34 cellular contexts compared by ENCODE assay signal in genomic region chr7:26042237-26042636, GRCh38.
DNase-seq lines count a peak whose midpoint lies in the region; ATAC-seq, FAIRE-seq and TF ChIP-seq lines count a peak whose summit lies in the region.
"Had no signal": no experiment of that assay in that cellular context is flagged by ENCODE, and none has a peak within 500 bp of the region (broad histone marks: within the 10 kb centered on the region; RNA-seq: fewer than 3 reads in every experiment).

No MANE protein-coding gene starts in this region.

- BruUV-seq in K562 (replicated peaks; lab: Mats Ljungman, UMichigan) = no TSS peak

- H3K79me2 ChIP-seq in K562 (ENCODE audit: control insufficient read depth, insufficient read depth, low read length) = no peaks in the 10 kb centered on the region

- TF ChIP-seq RAD21 in A549 (conservative IDR thresholded peaks at IDR 0.05 in 1 of 2, IDR thresholded peaks at IDR 0.05 in 1 of 2) (no peak), K562 (CRISPR knock-in tag; conservative IDR thresholded peaks at IDR 0.05 in 1 of 2, IDR thresholded peaks at IDR 0.05 in 1 of 2) (no peak)

- H3K4me3 ChIP-seq in A549 = no peak overlapping the region
- no peak overlapping the region for H3K4me3 ChIP-seq in K562
- H3K4me3 ChIP-seq in left ventricle myocardium inferior = no peak overlapping the region
- H3K4me3 ChIP-seq in tibial artery = no peak overlapping the region
- H3K4me3 ChIP-seq: BLaER1; BLaER1 treated with 17β-estradiol and CSF1 and Interleukin-3, amounts not matched to agents 10 nM and 100 nM had no signal

- H3K9me1 ChIP-seq in K562 (ENCODE audit: control insufficient read depth, insufficient read depth, low read length) = no peaks in the 10 kb centered on the region

- H3K4me1 ChIP-seq in A549 = no peaks in the 10 kb centered on the region
- H3K4me1 ChIP-seq in K562 (replicated peaks in 1 of 2; ENCODE audit: control insufficient read depth in 2 of 2, insufficient read depth in 2 of 2, low read length in 2 of 2) = no peaks in the 10 kb centered on the region
- H3K4me1 ChIP-seq in left ventricle myocardium inferior = no peaks in the 10 kb centered on the region
- H3K4me1 ChIP-seq in tibial artery = no peaks in the 10 kb centered on the region
- H3K4me1 ChIP-seq: BE2C, BLaER1 had no signal

- in situ Hi-C loops in K562 (cut with MboI) = no loop called here

- intact Hi-C loops in K562 (cut with micrococcal nuclease) = no loop called here
- intact Hi-C loops in left ventricle myocardium inferior (cut with micrococcal nuclease) = no loop called here
- intact Hi-C loops in tibial artery (cut with DNase I; ENCODE audit: low total_unique reads) = no loop called here

- no peaks in the 10 kb centered on the region for H3K9me3 Mint-ChIP-seq in osteocyte (ENCODE audit: unreplicated experiment)
- H3K9me3 Mint-ChIP-seq: CD4-positive, alpha-beta T cell; CD8-positive, alpha-beta memory T cell; CD8-positive, alpha-beta T cell had no signal

- H4K20me1 ChIP-seq in K562 (replicated peaks; ENCODE audit: control insufficient read depth, insufficient read depth, low read length) = no peaks in the 10 kb centered on the region
- H4K20me1 ChIP-seq: BLaER1; BLaER1 treated with 17β-estradiol and CSF1 and Interleukin-3, amounts not matched to agents 10 nM and 100 nM had no signal

- no peak overlapping the region for H3K9ac ChIP-seq in K562 (ENCODE audit: insufficient read depth in 1 of 2, low read depth in 2 of 2, low read length in 2 of 2)
- H3K9ac ChIP-seq: BLaER1; BLaER1 treated with 17β-estradiol and CSF1 and Interleukin-3, amounts not matched to agents 10 nM and 100 nM had no signal

- ATAC-seq in A549 (no peak), K562 (no peak), HG03432 (IDR thresholded peaks at IDR 0.05; ENCODE audit: unreplicated experiment) (no peak)
- ATAC-seq: CD8-positive, alpha-beta T cell had no signal

- H3K36me3 Mint-ChIP-seq in osteocyte (ENCODE audit: unreplicated experiment) = no peaks in the 10 kb centered on the region
- H3K36me3 Mint-ChIP-seq: CD14-positive monocyte; CD4-positive, alpha-beta memory T cell; CD4-positive, CD25-positive, alpha-beta regulatory T cell; CD8-positive, alpha-beta T cell had no signal

- H3K4me2 ChIP-seq in A549 (no peak overlapping the region), K562 (ENCODE audit: insufficient read depth, low read length) (no peak overlapping the region)
- H3K4me2 ChIP-seq: BLaER1; BLaER1 treated with 17β-estradiol and CSF1 and Interleukin-3, amounts not matched to agents 10 nM and 100 nM had no signal

- POLR2A ChIA-PET in A549 (lab: Yijun Ruan, JAX) (no interaction called here), K562 (lab: Yijun Ruan, JAX) (interaction anchor here (0.8 kb wide), 1 partner anchor 14 kb away, joined by 3 read pairs; no protein-coding TSS in a partner anchor)

- H3K27me3 Mint-ChIP-seq in osteocyte (ENCODE audit: unreplicated experiment) = peaks cover 21% of the 10 kb centered on the region

- TF ChIP-seq EP300 in A549 (IDR thresholded peaks at IDR 0.05) (no peak), K562 (IDR thresholded peaks at IDR 0.05; ENCODE audit: low read length) (no peak)

- DNase-seq in A549 (ENCODE audit: low read depth in 1 of 2, low spot score in 1 of 2) = no peak
- DNase-seq in K562 (ENCODE audit: extremely low read depth in 1 of 4, low spot score in 3 of 4) = no peak
- DNase-seq in osteocyte (ENCODE audit: extremely low spot score, unreplicated experiment) = peak; percentile 51
- DNase-seq in left ventricle myocardium inferior = no peak
- no peak for DNase-seq in tibial artery
- DNase-seq: 8988T; ACHN; AML-193; BE2C; C1 segment of cervical spinal cord; Caco-2; Calu3; CD4-positive, alpha-beta memory T cell; CD4-positive, alpha-beta T cell; CD4-positive, CD25-positive, alpha-beta regulatory T cell; CD8-positive, alpha-beta memory T cell; CD8-positive, alpha-beta T cell; COR-L47; DMS 273 treated with DMSO at 0.1 percent for 48 hours; DMS153; DMS53; DMS79; DMS79 treated with DMSO at 0.1 percent for 48 hours; DND-41; EL had no signal

- no peak overlapping the region for H3K27ac ChIP-seq in A549
- H3K27ac ChIP-seq in K562 (ENCODE audit: extremely low read depth, low read depth, low read length) = no peak overlapping the region
- no peak overlapping the region for H3K27ac ChIP-seq in left ventricle myocardium inferior (replicated peaks)
- no peak overlapping the region for H3K27ac ChIP-seq in tibial artery
- H3K27ac ChIP-seq: 22Rv1; BLaER1; BLaER1 treated with 17β-estradiol and CSF1 and Interleukin-3, amounts not matched to agents 10 nM and 100 nM; C4-2B had no signal

- peaks cover 32 to 38% of the 10 kb centered on the region in 2 experiments for H3K27me3 ChIP-seq in K562 (ENCODE audit: control insufficient read depth in 2 of 2, insufficient read depth in 2 of 2, low read length in 2 of 2)
- H3K27me3 ChIP-seq in left ventricle myocardium inferior (ENCODE audit: low read depth) = peaks cover 63% of the 10 kb centered on the region
- H3K27me3 ChIP-seq in tibial artery = peaks cover 0 to 18% of the 10 kb centered on the region in 2 donors
- H3K27me3 ChIP-seq: BLaER1; BLaER1 treated with 17β-estradiol and CSF1 and Interleukin-3, amounts not matched to agents 10 nM and 100 nM had no signal

- no peaks in the 10 kb centered on the region for H3K9me3 ChIP-seq in A549
- H3K9me3 ChIP-seq in K562 (replicated peaks; ENCODE audit: control insufficient read depth, insufficient read depth, low read depth, low read length) = no peaks in the 10 kb centered on the region
- no peaks in the 10 kb centered on the region for H3K9me3 ChIP-seq in left ventricle myocardium inferior (replicated peaks)
- no peaks in the 10 kb centered on the region for H3K9me3 ChIP-seq in tibial artery
- H3K9me3 ChIP-seq: BE2C; BLaER1; BLaER1 treated with 17β-estradiol and CSF1 and Interleukin-3, amounts not matched to agents 10 nM and 100 nM; Caco-2 had no signal

- no peak overlapping the region for H3K4me3 Mint-ChIP-seq in osteocyte (ENCODE audit: unreplicated experiment)
- H3K4me3 Mint-ChIP-seq: B cell; CD14-positive monocyte; CD4-positive, alpha-beta memory T cell; CD4-positive, alpha-beta T cell; CD4-positive, CD25-positive, alpha-beta regulatory T cell; CD8-positive, alpha-beta memory T cell; CD8-positive, alpha-beta T cell had no signal

- TF ChIP-seq POLR2A in A549 (IDR thresholded peaks at IDR 0.05; ENCODE audit: low read length) (no peak), K562 (conservative IDR thresholded peaks at IDR 0.05) (no peak)

- TF ChIP-seq CTCF in A549 (IDR thresholded peaks at IDR 0.05) (no peak), K562 (IDR thresholded peaks at IDR 0.05 in 2 of 3, conservative IDR thresholded peaks at IDR 0.05 in 1 of 3; ENCODE audit: insufficient read depth in 2 of 3, low read depth in 1 of 3, low read length in 3 of 3) (no peak), osteocyte (IDR thresholded peaks at IDR 0.05) (no peak), left ventricle myocardium inferior (IDR thresholded peaks at IDR 0.05; ENCODE audit: borderline replicate concordance) (no peak), tibial artery (IDR thresholded peaks at IDR 0.05) (no peak)

- no peak for FAIRE-seq in A549 (lab: Jason Lieb, UNC)
- FAIRE-seq in K562 (lab: Jason Lieb, UNC) = no peak
- FAIRE-seq: A204.1, D721Med had no signal

- H3K36me3 ChIP-seq in K562 (ENCODE audit: control insufficient read depth, insufficient read depth, low read length) (no peaks in the 10 kb centered on the region), left ventricle myocardium inferior (no peaks in the 10 kb centered on the region), tibial artery (no peaks in the 10 kb centered on the region)
- H3K36me3 ChIP-seq: BE2C; BLaER1; BLaER1 treated with 17β-estradiol and CSF1 and Interleukin-3, amounts not matched to agents 10 nM and 100 nM had no signal

- CTCF ChIA-PET in A549 (lab: Yijun Ruan, JAX) = interaction anchor here (1.7 kb wide), 1 partner anchor 328 kb away, joined by 3 read pairs; no protein-coding TSS in a partner anchor
- CTCF ChIA-PET in K562 (lab: Yijun Ruan, JAX; ENCODE audit: low intra/inter-chr PET ratio) = no interaction called here

- no peaks in the 10 kb centered on the region for H3K4me1 Mint-ChIP-seq in osteocyte (ENCODE audit: unreplicated experiment)
- H3K4me1 Mint-ChIP-seq: B cell had no signal

- 45% methylated on average over 6 of the region's 6 CpGs for WGBS in A549 (ENCODE audit: missing lambda C conversion rate)
- 2% methylated on average over 6 of the region's 6 CpGs for WGBS in K562 (ENCODE audit: insufficient coverage, low coverage, missing lambda C conversion rate)

- H2AFZ ChIP-seq in K562 (ENCODE audit: low read depth, low read length) = no peak overlapping the region

- no peak overlapping the region for H3K27ac Mint-ChIP-seq in osteocyte (ENCODE audit: unreplicated experiment)
- H3K27ac Mint-ChIP-seq: B cell; CD14-positive monocyte; CD4-positive, alpha-beta memory T cell; CD4-positive, alpha-beta T cell; CD4-positive, CD25-positive, alpha-beta regulatory T cell; CD8-positive, alpha-beta memory T cell; CD8-positive, alpha-beta T cell had no signal

TF ChIP-seq in A549, 52 proteins besides CTCF, POLR2A, EP300 and RAD21:
- TF ChIP-seq CBX8 (IDR thresholded peaks at IDR 0.05) = peak; percentile 44; the same call in 1 of the 2 replicates
- TF ChIP-seq FOSL2 (IDR thresholded peaks at IDR 0.05) = no peak
- no peak for TF ChIP-seq FOSL2 (CRISPR knock-in tag; IDR thresholded peaks at IDR 0.05)
- 0 out of 2 replicates have a peak, but pooled peaks have one; percentile 59 for TF ChIP-seq RNF2 (IDR thresholded peaks at IDR 0.05; ENCODE audit: borderline replicate concordance, low read depth)

TF ChIP-seq in K562, 482 proteins besides CTCF, POLR2A, EP300 and RAD21:
- TF ChIP-seq, protein P1, sequence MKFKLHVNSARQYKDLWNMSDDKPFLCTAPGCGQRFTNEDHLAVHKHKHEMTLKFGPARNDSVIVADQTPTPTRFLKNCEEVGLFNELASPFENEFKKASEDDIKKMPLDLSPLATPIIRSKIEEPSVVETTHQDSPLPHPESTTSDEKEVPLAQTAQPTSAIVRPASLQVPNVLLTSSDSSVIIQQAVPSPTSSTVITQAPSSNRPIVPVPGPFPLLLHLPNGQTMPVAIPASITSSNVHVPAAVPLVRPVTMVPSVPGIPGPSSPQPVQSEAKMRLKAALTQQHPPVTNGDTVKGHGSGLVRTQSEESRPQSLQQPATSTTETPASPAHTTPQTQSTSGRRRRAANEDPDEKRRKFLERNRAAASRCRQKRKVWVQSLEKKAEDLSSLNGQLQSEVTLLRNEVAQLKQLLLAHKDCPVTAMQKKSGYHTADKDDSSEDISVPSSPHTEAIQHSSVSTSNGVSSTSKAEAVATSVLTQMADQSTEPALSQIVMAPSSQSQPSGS (CRISPR knock-in tag; IDR thresholded peaks at IDR 0.05) = no peak
- TF ChIP-seq CBX8 (IDR thresholded peaks at IDR 0.05; ENCODE audit: borderline replicate concordance, extremely low read depth, low read depth, low read length, poor library complexity, severe bottlenecking) (peak; percentile 91), GTF2E2 (tag; IDR thresholded peaks at IDR 0.05) (no peak), FOXA1 (IDR thresholded peaks at IDR 0.05; ENCODE audit: borderline replicate concordance) (no peak), TCFL5 (CRISPR knock-in tag; conservative IDR thresholded peaks at IDR 0.05) (no peak), RB1 (IDR thresholded peaks at IDR 0.05; ENCODE audit: low read depth) (no peak), HIVEP1 (CRISPR knock-in tag; IDR thresholded peaks at IDR 0.05) (no peak)

Comparison
In these comparisons a context has a peak if more than half of its experiments do, and no peak if none do; other contexts are left out.
1. Of the 35 proteins assayed by ChIP-seq in both K562 and A549: peak only in K562: none; only in A549: RNF2; in both: CBX8; in neither: 33.